In genomic region chr7:5665106-5666025, GRCh38 we compare ENCODE assay signal across 8 cellular contexts.
DNase-seq lines count a peak whose midpoint lies in the region; ATAC-seq and TF ChIP-seq lines count a peak whose summit lies in the region.

No MANE protein-coding gene starts in this region.

- DNase-seq in DMS 273 treated with DMSO at 0.1 percent for 48 hours (lab: John Stamatoyannopoulos, UW) = peak; percentile 57
- peak in 66 of 76 experiments; percentile 4 to 82 (median 54) for DNase-seq in HUDEP-2 (lab: John Stamatoyannopoulos, UW; ENCODE audit: unreplicated experiment in 76 of 76)
- peak; percentile 32 for DNase-seq in NOMO-1 treated with dmso at 0.1 percent for 144 hours (lab: John Stamatoyannopoulos, UW; ENCODE audit: unreplicated experiment)
- DNase-seq in activated T-cell treated with anti-CD3 and anti-CD28 coated beads for 1 hour (ENCODE audit: low read depth) = peak; percentile 56
- peak; percentile 77 to 90 for DNase-seq in erythroblast (lab: John Stamatoyannopoulos, UW)
- peak; percentile 57 for DNase-seq in naive B cell
- peak; percentile 27 for DNase-seq in stimulated activated naive B cell treated with anti-CD40 and anti-IgM and Interleukin-4, amounts not matched to agents 10 μg/mL and 1 μg/mL and 100 μg/mL, for 72 hours

- H3K36me3 Mint-ChIP-seq in naive B cell = no peaks in the 10 kb centered on the region
- H3K36me3 Mint-ChIP-seq in stimulated activated naive B cell treated with anti-CD40 and anti-IgM and Interleukin-4, amounts not matched to agents 10 μg/mL and 1 μg/mL and 100 μg/mL, for 72 hours = peaks cover 27 to 51% of the 10 kb centered on the region in 2 donors

- TF ChIP-seq POLR2A in erythroblast (IDR thresholded peaks at IDR 0.05; ENCODE audit: low read length) = no peak

- peak overlapping the region in 2 of 6 donors; percentile 29 to 37 for H3K27ac Mint-ChIP-seq in naive B cell
- H3K27ac Mint-ChIP-seq in stimulated activated naive B cell treated with anti-CD40 and anti-IgM and Interleukin-4, amounts not matched to agents 10 μg/mL and 1 μg/mL and 100 μg/mL, for 72 hours = no peak overlapping the region

- H3K4me3 Mint-ChIP-seq in naive B cell = peak overlapping the region in 1 of 8 donors; percentile 20
- H3K4me3 Mint-ChIP-seq in stimulated activated naive B cell treated with anti-CD40 and anti-IgM and Interleukin-4, amounts not matched to agents 10 μg/mL and 1 μg/mL and 100 μg/mL, for 72 hours = no peak overlapping the region

- ATAC-seq in naive B cell (ENCODE audit: low read depth in 2 of 2) = peak; percentile 59 to 71
- ATAC-seq in stimulated activated naive B cell treated with anti-CD40 and anti-IgM and Interleukin-4, amounts not matched to agents 10 μg/mL and 1 μg/mL and 100 μg/mL, for 72 hours (replicated peaks) = peak; percentile 69 to 70
- ATAC-seq in GM21390 (IDR thresholded peaks at IDR 0.05; ENCODE audit: unreplicated experiment) = no peak

- H3K4me1 Mint-ChIP-seq in naive B cell = peaks cover 31 to 41% (median 38%) of the 10 kb centered on the region in 3 donors
- H3K4me1 Mint-ChIP-seq in stimulated activated naive B cell treated with anti-CD40 and anti-IgM and Interleukin-4, amounts not matched to agents 10 μg/mL and 1 μg/mL and 100 μg/mL, for 72 hours = peaks cover 30 to 32% of the 10 kb centered on the region in 2 donors

- H3K27me3 Mint-ChIP-seq in naive B cell = no peaks in the 10 kb centered on the region
- H3K27me3 Mint-ChIP-seq in stimulated activated naive B cell treated with anti-CD40 and anti-IgM and Interleukin-4, amounts not matched to agents 10 μg/mL and 1 μg/mL and 100 μg/mL, for 72 hours = no peaks in the 10 kb centered on the region

- H3K9me3 Mint-ChIP-seq in naive B cell = no peaks in the 10 kb centered on the region
- no peaks in the 10 kb centered on the region for H3K9me3 Mint-ChIP-seq in stimulated activated naive B cell treated with anti-CD40 and anti-IgM and Interleukin-4, amounts not matched to agents 10 μg/mL and 1 μg/mL and 100 μg/mL, for 72 hours

Comparison
In these comparisons a context has a peak if more than half of its experiments do, and no peak if none do; other contexts are left out.
1. DNase-seq: peak in every context shown above with its lines; median percentile 84 in erythroblast; 57 in DMS 273 treated with DMSO at 0.1 percent for 48 hours; 57 in naive B cell; 56 in activated T-cell treated with anti-CD3 and anti-CD28 coated beads for 1 hour; 54 in HUDEP-2; 32 in NOMO-1 treated with dmso at 0.1 percent for 144 hours; 27 in stimulated activated naive B cell treated with anti-CD40 and anti-IgM and Interleukin-4, amounts not matched to agents 10 μg/mL and 1 μg/mL and 100 μg/mL, for 72 hours.